In genomic region chr1:234691567-234691966, GRCh38 we compare ENCODE assay signal across 14 cellular contexts.
DNase-seq lines count a peak whose midpoint lies in the region; ATAC-seq and TF ChIP-seq lines count a peak whose summit lies in the region.
"Had no signal": no experiment of that assay in that cellular context is flagged by ENCODE, and none has a peak within 500 bp of the region (broad histone marks: within the 10 kb centered on the region; RNA-seq: fewer than 3 reads in every experiment).

No MANE protein-coding gene starts in this region.

- H3K4me1 Mint-ChIP-seq in activated T-cell treated with anti-CD3 and anti-CD28 coated beads, Interleukin-2, amount 50 U/mL, for 72 hours (ENCODE audit: low read depth): no peaks in the 10 kb centered on the region
- no peaks in the 10 kb centered on the region for H3K4me1 Mint-ChIP-seq in endothelial cell (ENCODE audit: unreplicated experiment)
- peaks cover 6% of the 10 kb centered on the region for H3K4me1 Mint-ChIP-seq in stimulated activated naive CD8-positive, alpha-beta T cell treated with anti-CD3 and anti-CD28 coated beads, Interleukin-15, amount 100 ng/mL, for 72 hours

- no peaks in the 10 kb centered on the region for H3K27me3 Mint-ChIP-seq in activated T-cell treated with anti-CD3 and anti-CD28 coated beads, Interleukin-2, amount 50 U/mL, for 72 hours (ENCODE audit: low read depth)
- H3K27me3 Mint-ChIP-seq in endothelial cell (ENCODE audit: unreplicated experiment): peaks cover 6% of the 10 kb centered on the region
- H3K27me3 Mint-ChIP-seq in stimulated activated naive CD8-positive, alpha-beta T cell treated with anti-CD3 and anti-CD28 coated beads, Interleukin-15, amount 100 ng/mL, for 72 hours: no peaks in the 10 kb centered on the region

- H3K27ac Mint-ChIP-seq in activated T-cell treated with anti-CD3 and anti-CD28 coated beads, Interleukin-2, amount 50 U/mL, for 72 hours: no peak overlapping the region
- no peak overlapping the region for H3K27ac Mint-ChIP-seq in endothelial cell (ENCODE audit: unreplicated experiment)
- H3K27ac Mint-ChIP-seq in stimulated activated naive CD8-positive, alpha-beta T cell treated with anti-CD3 and anti-CD28 coated beads, Interleukin-15, amount 100 ng/mL, for 72 hours: peak overlapping the region in 1 of 2 donors; percentile 38
- H3K27ac Mint-ChIP-seq: T-helper 1 cell treated with Interleukin-12 subunit alpha and Interleukin-12 subunit beta and Interleukin-4 antibody, amounts not matched to agents 30 μg/mL and 1 μg/mL, for 36 hours had no signal

- intact Hi-C loops in OCI-LY7 (cut with micrococcal nuclease; ENCODE audit: unreplicated experiment): no loop called here

- H3K9me2 ChIP-seq in OCI-LY7 (ENCODE audit: insufficient read depth, low read length): no peaks in the 10 kb centered on the region

- H3K4me3 Mint-ChIP-seq in activated T-cell treated with anti-CD3 and anti-CD28 coated beads, Interleukin-2, amount 50 U/mL, for 72 hours: no peak overlapping the region
- no peak overlapping the region for H3K4me3 Mint-ChIP-seq in endothelial cell (ENCODE audit: unreplicated experiment)
- no peak overlapping the region for H3K4me3 Mint-ChIP-seq in stimulated activated naive CD8-positive, alpha-beta T cell treated with anti-CD3 and anti-CD28 coated beads, Interleukin-15, amount 100 ng/mL, for 72 hours
- H3K4me3 Mint-ChIP-seq: T-helper 1 cell treated with Interleukin-12 subunit alpha and Interleukin-12 subunit beta and Interleukin-4 antibody, amounts not matched to agents 30 μg/mL and 1 μg/mL, for 36 hours had no signal

- H3K4me3 ChIP-seq in OCI-LY7 (ENCODE audit: low read depth, low read length, poor library complexity, severe bottlenecking): no peak overlapping the region
- H3K4me3 ChIP-seq: BLaER1, heart right ventricle had no signal

- H3K4me1 ChIP-seq in OCI-LY7 (ENCODE audit: insufficient read depth, low read length, poor library complexity, severe bottlenecking): no peaks in the 10 kb centered on the region
- H3K4me1 ChIP-seq: BLaER1, heart right ventricle had no signal

- no peaks in the 10 kb centered on the region for H3K9me3 Mint-ChIP-seq in activated T-cell treated with anti-CD3 and anti-CD28 coated beads, Interleukin-2, amount 50 U/mL, for 72 hours
- no peaks in the 10 kb centered on the region for H3K9me3 Mint-ChIP-seq in endothelial cell (ENCODE audit: unreplicated experiment)
- peaks cover 0 to 6% of the 10 kb centered on the region in 2 donors for H3K9me3 Mint-ChIP-seq in stimulated activated naive CD8-positive, alpha-beta T cell treated with anti-CD3 and anti-CD28 coated beads, Interleukin-15, amount 100 ng/mL, for 72 hours

- no peak overlapping the region for H2AFZ ChIP-seq in OCI-LY7 (ENCODE audit: low read length)

- H3K4me2 ChIP-seq in OCI-LY7 (ENCODE audit: low read length): no peak overlapping the region
- H3K4me2 ChIP-seq: BLaER1, KMS-11 had no signal

- BruUV-seq in OCI-LY7 (replicated peaks; lab: Mats Ljungman, UMichigan): no TSS peak

- TF ChIP-seq CTCF in OCI-LY7 (conservative IDR thresholded peaks at IDR 0.05; ENCODE audit: low read length): peak; percentile 51
- peak; percentile 28 for TF ChIP-seq CTCF in endothelial cell (IDR thresholded peaks at IDR 0.05; ENCODE audit: unreplicated experiment)

- H3K79me2 ChIP-seq in OCI-LY7 (ENCODE audit: insufficient read depth, low read depth, low read length): no peaks in the 10 kb centered on the region

- no peak for DNase-seq in activated T-cell treated with anti-CD3 and anti-CD28 coated beads, Interleukin-2, amount 50 U/mL, for 72 hours
- no peak for DNase-seq in activated T-cell treated with anti-CD3 and anti-CD28 coated beads, Interleukin-2, amount 50 U/mL, for 1 hour
- DNase-seq in OCI-LY7 (ENCODE audit: low spot score): peak; percentile 13
- no peak for DNase-seq in endothelial cell (ENCODE audit: low spot score)
- no peak for DNase-seq in stimulated activated naive CD8-positive, alpha-beta T cell treated with anti-CD3 and anti-CD28 coated beads, Interleukin-15, amount 100 ng/mL, for 72 hours
- DNase-seq in HUDEP-2 (lab: John Stamatoyannopoulos, UW; ENCODE audit: unreplicated experiment in 76 of 76): no peak
- DNase-seq: activated T-cell treated with anti-CD3 and anti-CD28 coated beads for 4 hours, heart right ventricle, NCI-H524 treated with DMSO at 0.1 percent for 48 hours had no signal

- H3K27ac ChIP-seq in OCI-LY7 (ENCODE audit: low read depth, low read length, poor library complexity, severe bottlenecking): no peak overlapping the region
- H3K27ac ChIP-seq: BLaER1, heart right ventricle, KMS-11 had no signal

- POLR2A ChIA-PET in OCI-LY7 (lab: Charles Lee): interaction anchor here (0.6 to 0.9 kb wide), 2 partner anchors 23 to 1153 kb away, joined by 3 read pairs; no protein-coding TSS in a partner anchor

- 0 out of 2 replicates have a peak, but pooled peaks cover under 1% of the 10 kb centered on the region for H3K9me3 ChIP-seq in OCI-LY7 (ENCODE audit: low read length)
- H3K9me3 ChIP-seq: BLaER1 had no signal

- peak; percentile 72 to 86 for ATAC-seq in activated T-cell treated with anti-CD3 and anti-CD28 coated beads, Interleukin-2, amount 50 U/mL, for 72 hours (replicated peaks in 1 of 2)
- peak; percentile 89 for ATAC-seq in stimulated activated naive CD8-positive, alpha-beta T cell treated with anti-CD3 and anti-CD28 coated beads, Interleukin-15, amount 100 ng/mL, for 72 hours
- ATAC-seq in GM18498 (IDR thresholded peaks at IDR 0.05; ENCODE audit: unreplicated experiment) (no peak), HG02763 (IDR thresholded peaks at IDR 0.05; ENCODE audit: unreplicated experiment) (no peak)
- ATAC-seq: heart right ventricle had no signal

- H4K20me1 ChIP-seq in OCI-LY7 (ENCODE audit: insufficient read depth, low read length): no peaks in the 10 kb centered on the region
- H4K20me1 ChIP-seq: BLaER1 had no signal

- CTCF ChIA-PET in OCI-LY7 (lab: Charles Lee; ENCODE audit: unreplicated experiment): no interaction called here

- H3K36me3 ChIP-seq in OCI-LY7 (ENCODE audit: insufficient read depth, low read length): no peaks in the 10 kb centered on the region
- H3K36me3 ChIP-seq: BLaER1, heart right ventricle had no signal

- H3K36me3 Mint-ChIP-seq in activated T-cell treated with anti-CD3 and anti-CD28 coated beads, Interleukin-2, amount 50 U/mL, for 72 hours (ENCODE audit: insufficient read depth in 2 of 2): no peaks in the 10 kb centered on the region
- no peaks in the 10 kb centered on the region for H3K36me3 Mint-ChIP-seq in endothelial cell (ENCODE audit: low read depth, unreplicated experiment)

Comparison
In these comparisons a context has a peak if more than half of its experiments do, and no peak if none do; other contexts are left out.
1. ATAC-seq: peak in activated T-cell treated with anti-CD3 and anti-CD28 coated beads, Interleukin-2, amount 50 U/mL, for 72 hours (2 of 2) and stimulated activated naive CD8-positive, alpha-beta T cell treated with anti-CD3 and anti-CD28 coated beads, Interleukin-15, amount 100 ng/mL, for 72 hours (single experiment); none in GM18498 (single experiment) and HG02763 (single experiment).